1 cellular context compared by ENCODE assay signal in genomic region chr11:86743223-86744118, GRCh38.
TF ChIP-seq lines count a peak whose summit lies in the region.

No MANE protein-coding gene starts in this region.

TF ChIP-seq in K562, 482 proteins besides CTCF, POLR2A, EP300 and RAD21 (continued from another document and continues in another):
- TF ChIP-seq, protein P1, sequence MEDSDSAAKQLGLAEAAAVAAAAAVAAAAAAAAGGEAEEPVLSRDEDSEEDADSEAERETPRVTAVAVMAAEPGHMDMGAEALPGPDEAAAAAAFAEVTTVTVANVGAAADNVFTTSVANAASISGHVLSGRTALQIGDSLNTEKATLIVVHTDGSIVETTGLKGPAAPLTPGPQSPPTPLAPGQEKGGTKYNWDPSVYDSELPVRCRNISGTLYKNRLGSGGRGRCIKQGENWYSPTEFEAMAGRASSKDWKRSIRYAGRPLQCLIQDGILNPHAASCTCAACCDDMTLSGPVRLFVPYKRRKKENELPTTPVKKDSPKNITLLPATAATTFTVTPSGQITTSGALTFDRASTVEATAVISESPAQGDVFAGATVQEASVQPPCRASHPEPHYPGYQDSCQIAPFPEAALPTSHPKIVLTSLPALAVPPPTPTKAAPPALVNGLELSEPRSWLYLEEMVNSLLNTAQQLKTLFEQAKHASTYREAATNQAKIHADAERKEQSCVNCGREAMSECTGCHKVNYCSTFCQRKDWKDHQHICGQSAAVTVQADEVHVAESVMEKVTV (CRISPR knock-in tag; IDR thresholded peaks at IDR 0.05) = no peak
- no peak for TF ChIP-seq RBM14 (IDR thresholded peaks at IDR 0.05; ENCODE audit: borderline replicate concordance, insufficient read depth, low read depth, low read length)
- TF ChIP-seq, protein P2, sequence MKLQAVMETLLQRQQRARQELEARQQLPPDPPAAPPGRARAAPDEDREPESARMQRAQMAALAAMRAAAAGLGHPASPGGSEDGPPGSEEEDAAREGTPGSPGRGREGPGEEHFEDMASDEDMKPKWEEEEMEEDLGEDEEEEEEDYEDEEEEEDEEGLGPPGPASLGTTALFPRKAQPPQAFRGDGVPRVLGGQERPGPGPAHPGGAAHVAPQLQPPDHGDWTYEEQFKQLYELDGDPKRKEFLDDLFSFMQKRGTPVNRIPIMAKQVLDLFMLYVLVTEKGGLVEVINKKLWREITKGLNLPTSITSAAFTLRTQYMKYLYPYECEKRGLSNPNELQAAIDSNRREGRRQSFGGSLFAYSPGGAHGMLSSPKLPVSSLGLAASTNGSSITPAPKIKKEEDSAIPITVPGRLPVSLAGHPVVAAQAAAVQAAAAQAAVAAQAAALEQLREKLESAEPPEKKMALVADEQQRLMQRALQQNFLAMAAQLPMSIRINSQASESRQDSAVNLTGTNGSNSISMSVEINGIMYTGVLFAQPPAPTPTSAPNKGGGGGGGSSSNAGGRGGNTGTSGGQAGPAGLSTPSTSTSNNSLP (IDR thresholded peaks at IDR 0.05; ENCODE audit: borderline replicate concordance, low read depth, low read length) = peak; percentile 68; the same call in 1 of the 2 replicates
- TF ChIP-seq, protein P3, sequence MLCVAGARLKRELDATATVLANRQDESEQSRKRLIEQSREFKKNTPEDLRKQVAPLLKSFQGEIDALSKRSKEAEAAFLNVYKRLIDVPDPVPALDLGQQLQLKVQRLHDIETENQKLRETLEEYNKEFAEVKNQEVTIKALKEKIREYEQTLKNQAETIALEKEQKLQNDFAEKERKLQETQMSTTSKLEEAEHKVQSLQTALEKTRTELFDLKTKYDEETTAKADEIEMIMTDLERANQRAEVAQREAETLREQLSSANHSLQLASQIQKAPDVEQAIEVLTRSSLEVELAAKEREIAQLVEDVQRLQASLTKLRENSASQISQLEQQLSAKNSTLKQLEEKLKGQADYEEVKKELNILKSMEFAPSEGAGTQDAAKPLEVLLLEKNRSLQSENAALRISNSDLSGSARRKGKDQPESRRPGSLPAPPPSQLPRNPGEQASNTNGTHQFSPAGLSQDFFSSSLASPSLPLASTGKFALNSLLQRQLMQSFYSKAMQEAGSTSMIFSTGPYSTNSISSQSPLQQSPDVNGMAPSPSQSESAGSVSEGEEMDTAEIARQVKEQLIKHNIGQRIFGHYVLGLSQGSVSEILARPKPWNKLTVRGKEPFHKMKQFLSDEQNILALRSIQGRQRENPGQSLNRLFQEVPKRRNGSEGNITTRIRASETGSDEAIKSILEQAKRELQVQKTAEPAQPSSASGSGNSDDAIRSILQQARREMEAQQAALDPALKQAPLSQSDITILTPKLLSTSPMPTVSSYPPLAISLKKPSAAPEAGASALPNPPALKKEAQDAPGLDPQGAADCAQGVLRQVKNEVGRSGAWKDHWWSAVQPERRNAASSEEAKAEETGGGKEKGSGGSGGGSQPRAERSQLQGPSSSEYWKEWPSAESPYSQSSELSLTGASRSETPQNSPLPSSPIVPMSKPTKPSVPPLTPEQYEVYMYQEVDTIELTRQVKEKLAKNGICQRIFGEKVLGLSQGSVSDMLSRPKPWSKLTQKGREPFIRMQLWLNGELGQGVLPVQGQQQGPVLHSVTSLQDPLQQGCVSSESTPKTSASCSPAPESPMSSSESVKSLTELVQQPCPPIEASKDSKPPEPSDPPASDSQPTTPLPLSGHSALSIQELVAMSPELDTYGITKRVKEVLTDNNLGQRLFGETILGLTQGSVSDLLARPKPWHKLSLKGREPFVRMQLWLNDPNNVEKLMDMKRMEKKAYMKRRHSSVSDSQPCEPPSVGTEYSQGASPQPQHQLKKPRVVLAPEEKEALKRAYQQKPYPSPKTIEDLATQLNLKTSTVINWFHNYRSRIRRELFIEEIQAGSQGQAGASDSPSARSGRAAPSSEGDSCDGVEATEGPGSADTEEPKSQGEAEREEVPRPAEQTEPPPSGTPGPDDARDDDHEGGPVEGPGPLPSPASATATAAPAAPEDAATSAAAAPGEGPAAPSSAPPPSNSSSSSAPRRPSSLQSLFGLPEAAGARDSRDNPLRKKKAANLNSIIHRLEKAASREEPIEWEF (CRISPR knock-in tag; IDR thresholded peaks at IDR 0.05) = no peak
- TF ChIP-seq ZNF23 (CRISPR knock-in tag; IDR thresholded peaks at IDR 0.05) = no peak
- TF ChIP-seq, protein P4, sequence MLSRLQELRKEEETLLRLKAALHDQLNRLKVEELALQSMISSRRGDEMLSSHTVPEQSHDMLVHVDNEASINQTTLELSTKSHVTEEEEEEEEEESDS (CRISPR knock-in tag; IDR thresholded peaks at IDR 0.05) = no peak
- TF ChIP-seq YY1 (IDR thresholded peaks at IDR 0.05; ENCODE audit: borderline replicate concordance in 1 of 3, control insufficient read depth in 1 of 3, extremely low read depth in 1 of 3, insufficient read depth in 3 of 3, insufficient read length in 1 of 3, insufficient replicate concordance in 2 of 3, low read depth in 1 of 3, low read length in 2 of 3) = peak in 1 of 3 experiments; percentile 3
- TF ChIP-seq ARID1B (IDR thresholded peaks at IDR 0.05) = peak; percentile 90
- TF ChIP-seq, protein P5, sequence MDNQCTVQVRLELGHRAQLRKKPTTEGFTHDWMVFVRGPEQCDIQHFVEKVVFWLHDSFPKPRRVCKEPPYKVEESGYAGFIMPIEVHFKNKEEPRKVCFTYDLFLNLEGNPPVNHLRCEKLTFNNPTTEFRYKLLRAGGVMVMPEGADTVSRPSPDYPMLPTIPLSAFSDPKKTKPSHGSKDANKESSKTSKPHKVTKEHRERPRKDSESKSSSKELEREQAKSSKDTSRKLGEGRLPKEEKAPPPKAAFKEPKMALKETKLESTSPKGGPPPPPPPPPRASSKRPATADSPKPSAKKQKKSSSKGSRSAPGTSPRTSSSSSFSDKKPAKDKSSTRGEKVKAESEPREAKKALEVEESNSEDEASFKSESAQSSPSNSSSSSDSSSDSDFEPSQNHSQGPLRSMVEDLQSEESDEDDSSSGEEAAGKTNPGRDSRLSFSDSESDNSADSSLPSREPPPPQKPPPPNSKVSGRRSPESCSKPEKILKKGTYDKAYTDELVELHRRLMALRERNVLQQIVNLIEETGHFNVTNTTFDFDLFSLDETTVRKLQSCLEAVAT (IDR thresholded peaks at IDR 0.05) = peak in 1 of 2 experiments; percentile 68; a peak in 1 of 4 replicates
- TF ChIP-seq PHF8 (IDR thresholded peaks at IDR 0.05; ENCODE audit: borderline replicate concordance, low read length) = peak; percentile 26; the same call in 1 of the 2 replicates
- no peak for TF ChIP-seq RFX7 (CRISPR knock-in tag; IDR thresholded peaks at IDR 0.05)
- peak; percentile 76 for TF ChIP-seq ZNF175 (CRISPR knock-in tag; IDR thresholded peaks at IDR 0.05; ENCODE audit: low read depth)
- TF ChIP-seq THAP7 (CRISPR knock-in tag; IDR thresholded peaks at IDR 0.05) = no peak
- TF ChIP-seq FOXM1 (IDR thresholded peaks at IDR 0.05; ENCODE audit: low read depth) = peak; percentile 54; the same call in 1 of the 2 replicates
- TF ChIP-seq FOXM1 (CRISPR knock-in tag; IDR thresholded peaks at IDR 0.05; ENCODE audit: low read depth) = no peak
- TF ChIP-seq THRA (IDR thresholded peaks at IDR 0.05) = peak; percentile 76
- TF ChIP-seq NR2C2 (CRISPR knock-in tag; IDR thresholded peaks at IDR 0.05) = no peak
- TF ChIP-seq NR2C2 (tag; IDR thresholded peaks at IDR 0.05) = peak; percentile 79
- no peak for TF ChIP-seq E2F6 (IDR thresholded peaks at IDR 0.05; ENCODE audit: borderline replicate concordance in 1 of 2, extremely low read depth in 1 of 2, insufficient read depth in 1 of 2, insufficient read length in 1 of 2, low read depth in 1 of 2, low read length in 1 of 2, poor library complexity in 1 of 2, severe bottlenecking in 1 of 2)
- TF ChIP-seq TAF1 (IDR thresholded peaks at IDR 0.05; ENCODE audit: control insufficient read depth, extremely low read depth, insufficient read depth, low read length, severe bottlenecking) = no peak
- no peak for TF ChIP-seq MCM3 (IDR thresholded peaks at IDR 0.05)
- TF ChIP-seq, protein P6, sequence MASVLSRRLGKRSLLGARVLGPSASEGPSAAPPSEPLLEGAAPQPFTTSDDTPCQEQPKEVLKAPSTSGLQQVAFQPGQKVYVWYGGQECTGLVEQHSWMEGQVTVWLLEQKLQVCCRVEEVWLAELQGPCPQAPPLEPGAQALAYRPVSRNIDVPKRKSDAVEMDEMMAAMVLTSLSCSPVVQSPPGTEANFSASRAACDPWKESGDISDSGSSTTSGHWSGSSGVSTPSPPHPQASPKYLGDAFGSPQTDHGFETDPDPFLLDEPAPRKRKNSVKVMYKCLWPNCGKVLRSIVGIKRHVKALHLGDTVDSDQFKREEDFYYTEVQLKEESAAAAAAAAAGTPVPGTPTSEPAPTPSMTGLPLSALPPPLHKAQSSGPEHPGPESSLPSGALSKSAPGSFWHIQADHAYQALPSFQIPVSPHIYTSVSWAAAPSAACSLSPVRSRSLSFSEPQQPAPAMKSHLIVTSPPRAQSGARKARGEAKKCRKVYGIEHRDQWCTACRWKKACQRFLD (CRISPR knock-in tag; IDR thresholded peaks at IDR 0.05) = peak; percentile 81
- no peak for TF ChIP-seq ZNF197 (CRISPR knock-in tag; IDR thresholded peaks at IDR 0.05; ENCODE audit: low read depth)
- TF ChIP-seq KDM5B (IDR thresholded peaks at IDR 0.05; ENCODE audit: insufficient replicate concordance, low read depth, low read length) = no peak
- TF ChIP-seq ZNF274 (IDR thresholded peaks at IDR 0.05; ENCODE audit: borderline replicate concordance, low read depth, low read length) = no peak
- TF ChIP-seq NR4A1 (CRISPR knock-in tag; IDR thresholded peaks at IDR 0.05) = no peak
- TF ChIP-seq NR4A1 (tag; IDR thresholded peaks at IDR 0.05) = no peak
- TF ChIP-seq POLR3G (IDR thresholded peaks at IDR 0.05; ENCODE audit: extremely low read depth, insufficient read length, insufficient replicate concordance) = no peak
- no peak for TF ChIP-seq NR2F6 (CRISPR knock-in tag; IDR thresholded peaks at IDR 0.05)
- no peak for TF ChIP-seq RHOXF2B (CRISPR knock-in tag; conservative IDR thresholded peaks at IDR 0.05)
- TF ChIP-seq DMBX1 (CRISPR knock-in tag; IDR thresholded peaks at IDR 0.05; ENCODE audit: borderline replicate concordance) = peak; percentile 81
- TF ChIP-seq HDAC8 (tag; IDR thresholded peaks at IDR 0.05) = peak; percentile 42; the same call in 1 of the 2 replicates
- peak; percentile 92 for TF ChIP-seq PKNOX1 (IDR thresholded peaks at IDR 0.05)
- TF ChIP-seq ZNF232 (CRISPR knock-in tag; IDR thresholded peaks at IDR 0.05) = no peak
- TF ChIP-seq MBD1 (CRISPR knock-in tag; IDR thresholded peaks at IDR 0.05) = no peak
- no peak for TF ChIP-seq SRSF9 (IDR thresholded peaks at IDR 0.05; ENCODE audit: borderline replicate concordance, low read depth, low read length)
- TF ChIP-seq RUNX1 (IDR thresholded peaks at IDR 0.05; ENCODE audit: low read depth) = no peak
- peak; percentile 93 for TF ChIP-seq DPF2 (IDR thresholded peaks at IDR 0.05)
- 0 out of 4 replicates have a peak, but pooled peaks of 1 of the 2 experiments have one; percentile 11 for TF ChIP-seq TRIM24 (IDR thresholded peaks at IDR 0.05)
- TF ChIP-seq, protein P7, sequence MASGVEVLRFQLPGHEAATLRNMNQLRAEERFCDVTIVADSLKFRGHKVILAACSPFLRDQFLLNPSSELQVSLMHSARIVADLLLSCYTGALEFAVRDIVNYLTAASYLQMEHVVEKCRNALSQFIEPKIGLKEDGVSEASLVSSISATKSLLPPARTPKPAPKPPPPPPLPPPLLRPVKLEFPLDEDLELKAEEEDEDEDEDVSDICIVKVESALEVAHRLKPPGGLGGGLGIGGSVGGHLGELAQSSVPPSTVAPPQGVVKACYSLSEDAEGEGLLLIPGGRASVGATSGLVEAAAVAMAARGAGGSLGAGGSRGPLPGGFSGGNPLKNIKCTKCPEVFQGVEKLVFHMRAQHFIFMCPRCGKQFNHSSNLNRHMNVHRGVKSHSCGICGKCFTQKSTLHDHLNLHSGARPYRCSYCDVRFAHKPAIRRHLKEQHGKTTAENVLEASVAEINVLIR (CRISPR knock-in tag; IDR thresholded peaks at IDR 0.05) = 0 out of 2 replicates have a peak, but pooled peaks have one; percentile 8
- TF ChIP-seq DDX20 (tag; IDR thresholded peaks at IDR 0.05; ENCODE audit: low read depth) = no peak
- TF ChIP-seq ZNF766 (CRISPR knock-in tag; conservative IDR thresholded peaks at IDR 0.05) = peak; percentile 61
- TF ChIP-seq BRD9 (IDR thresholded peaks at IDR 0.05; ENCODE audit: low read depth, partially characterized antibody) = peak; percentile 43
- 0 out of 2 replicates have a peak, but pooled peaks have one; percentile 2 for TF ChIP-seq SMAD3 (CRISPR knock-in tag; conservative IDR thresholded peaks at IDR 0.05)
